10 cellular contexts compared by ENCODE assay signal in the genomic region with DNA sequence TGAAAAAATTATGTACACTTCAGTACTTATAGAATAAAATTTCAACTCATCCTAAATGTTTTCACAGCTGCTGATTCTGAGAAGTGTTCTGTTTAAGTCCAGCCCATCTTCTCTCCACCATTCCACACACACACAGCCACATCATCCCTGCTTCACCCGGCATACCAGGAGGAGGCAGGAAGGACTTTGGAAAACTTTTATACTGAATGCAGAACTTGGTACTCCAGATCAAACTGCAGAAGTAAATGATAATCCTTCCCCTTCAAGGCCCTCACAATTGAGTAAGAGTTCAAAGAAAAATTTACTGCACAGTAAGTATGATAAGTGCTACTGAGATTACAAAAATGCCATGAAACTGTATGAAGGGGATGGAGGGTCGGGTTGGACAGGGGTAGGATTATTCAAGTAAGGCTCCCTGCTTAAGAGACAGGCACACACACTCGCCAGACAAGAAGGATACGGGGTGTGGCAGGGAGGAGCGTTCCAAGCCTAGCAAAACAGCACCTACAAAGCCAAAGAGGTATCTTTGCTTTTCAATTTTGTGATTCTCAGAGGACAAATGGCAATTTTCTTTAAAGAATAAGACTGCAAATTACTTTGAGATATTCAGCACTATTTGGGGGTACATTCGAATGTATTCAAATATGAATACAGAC. TPM values are rescaled to one million over a fixed set of nuclear protein-coding genes. Genes with fewer than 3 reads are reported as not detected.
DNase-seq lines count a peak whose midpoint lies in the region; ATAC-seq and TF ChIP-seq lines count a peak whose summit lies in the region.
"Had no signal": no experiment of that assay in that cellular context is flagged by ENCODE, and none has a peak within 500 bp of the region (broad histone marks: within the 10 kb centered on the region; RNA-seq: fewer than 3 reads in every experiment).

No MANE protein-coding gene starts in this region.

- H2AFZ ChIP-seq in DND-41 (ENCODE audit: low read depth, low read length) = no peak overlapping the region

- TF ChIP-seq CTCF in DND-41 (IDR thresholded peaks at IDR 0.05; ENCODE audit: borderline replicate concordance, extremely low read depth, low read length, poor library complexity, severe bottlenecking) (no peak), prostate gland (IDR thresholded peaks at IDR 0.05) (no peak)

- WGBS in prostate gland = 36% methylated on average over 6 of the region's 6 CpGs

- H3K27me3 ChIP-seq in DND-41 (ENCODE audit: insufficient read depth, low read length, poor library complexity) (no peaks in the 10 kb centered on the region), endocrine pancreas (ENCODE audit: control insufficient read depth, insufficient read depth, low read length) (no peaks in the 10 kb centered on the region), prostate gland (replicated peaks; ENCODE audit: insufficient read depth) (no peaks in the 10 kb centered on the region)

- H3K4me3 ChIP-seq in DND-41 (ENCODE audit: low read depth in 1 of 2, low read length in 2 of 2) (no peak overlapping the region), endocrine pancreas (ENCODE audit: control insufficient read depth, insufficient read depth, low read length) (peak overlapping the region; percentile 74), prostate gland (no peak overlapping the region)

- H3K4me1 ChIP-seq in DND-41 (ENCODE audit: insufficient read depth, low read length) (peaks cover 41% of the 10 kb centered on the region), endocrine pancreas (ENCODE audit: control insufficient read depth, insufficient read depth, low read length) (peaks cover 25% of the 10 kb centered on the region), prostate gland (replicated peaks) (peaks cover 6% of the 10 kb centered on the region)

- intact Hi-C loops in prostate gland (cut with DNase I) = no loop called here

- H3K4me2 ChIP-seq in DND-41 (ENCODE audit: insufficient read depth, low read length) = peak overlapping the region; percentile 70

- peaks cover 28% of the 10 kb centered on the region for H4K20me1 ChIP-seq in DND-41 (ENCODE audit: insufficient read depth, low read length)

- H3K36me3 ChIP-seq in DND-41 (ENCODE audit: insufficient read depth, low read length) (no peaks in the 10 kb centered on the region), endocrine pancreas (ENCODE audit: control insufficient read depth, insufficient read depth, low read length) (no peaks in the 10 kb centered on the region), prostate gland (no peaks in the 10 kb centered on the region)

- DNase-seq in DND-41 (no peak), NCI-H748 treated with DMSO at 0.1 percent for 48 hours (lab: John Stamatoyannopoulos, UW) (peak; percentile 60), prostate gland (ENCODE audit: low spot score) (peak; percentile 17), left lobe of liver (ENCODE audit: low spot score) (no peak), Kasumi-1 (lab: John Stamatoyannopoulos, UW) (no peak), foreskin melanocyte (no peak)
- DNase-seq: activated CD4-positive, alpha-beta T cell treated with anti-CD3 and anti-CD28 coated beads, Interleukin-2, amount 50 U/mL, for 48 hours; NCI-H524 treated with DMSO at 0.1 percent for 48 hours had no signal

- ATAC-seq in DND-41 (ENCODE audit: insufficient read depth, low read depth) = no peak
- ATAC-seq in left lobe of liver = no peak
- ATAC-seq in GM19324 (IDR thresholded peaks at IDR 0.05; ENCODE audit: low FRiP score, unreplicated experiment) = no peak

- 0 out of 2 replicates have a peak overlapping the region, but pooled peaks have one; percentile 62 for H3K9ac ChIP-seq in DND-41 (ENCODE audit: low read depth, low read length)
- H3K9ac ChIP-seq in endocrine pancreas (ENCODE audit: control insufficient read depth, insufficient read depth, low read length) = no peak overlapping the region

- H3K79me2 ChIP-seq in DND-41 (ENCODE audit: insufficient read depth, low read length) = peaks cover 70% of the 10 kb centered on the region

- H3K9me3 ChIP-seq in DND-41 (ENCODE audit: insufficient read depth, low read length, severe bottlenecking) = no peaks in the 10 kb centered on the region
- no peaks in the 10 kb centered on the region for H3K9me3 ChIP-seq in endocrine pancreas (ENCODE audit: control insufficient read depth, low read length)
- no peaks in the 10 kb centered on the region for H3K9me3 ChIP-seq in prostate gland

- TF ChIP-seq POLR2A in prostate gland (IDR thresholded peaks at IDR 0.05) = no peak

- no peak overlapping the region for H3K27ac ChIP-seq in DND-41 (ENCODE audit: low read length)
- no peak overlapping the region for H3K27ac ChIP-seq in prostate gland

RNA-seq across cellular contexts. Expression of a gene that starts 2.6 kb away (rescaled TPM):
- 10 to 100 TPM; 11.3 to 21.5 TPM for total RNA-seq in prostate gland
- 11.5 TPM for total RNA-seq in left lobe of liver

Comparison
In these comparisons a context has a peak if more than half of its experiments do, and no peak if none do; other contexts are left out.
1. DNase-seq: peak in NCI-H748 treated with DMSO at 0.1 percent for 48 hours (single experiment) and prostate gland (single experiment); none in DND-41 (single experiment), left lobe of liver (single experiment), Kasumi-1 (0 of 2) and foreskin melanocyte (single experiment).